Comparison of ENCODE assay signal across 16 cellular contexts in the genomic region with DNA sequence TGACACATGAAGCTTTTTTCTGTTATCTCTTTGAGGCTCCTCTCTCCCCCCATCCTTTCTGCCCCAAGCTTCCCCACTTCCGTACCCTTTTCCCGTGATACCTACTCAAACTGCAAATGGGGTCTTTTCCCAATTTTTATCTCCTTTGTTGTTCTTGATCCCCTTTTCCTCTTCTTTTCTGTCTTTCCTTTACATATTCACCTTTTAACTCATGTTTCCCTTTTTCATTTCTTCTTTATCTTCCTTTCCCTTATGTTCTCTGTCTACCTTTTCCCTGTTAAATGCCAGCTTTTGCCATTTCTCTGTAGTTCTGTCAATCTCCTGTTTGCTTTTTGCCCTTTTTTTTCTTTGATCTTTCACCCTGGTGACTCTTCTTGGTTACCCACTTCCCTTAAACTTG. TPM values are rescaled to one million over a fixed set of nuclear protein-coding genes. Genes with fewer than 3 reads are reported as not detected.
A peak's percentile ranks its signal among the peaks of the same experiment; 100 is the strongest.
DNase-seq lines count a peak whose midpoint lies in the region; ATAC-seq, FAIRE-seq and TF ChIP-seq lines count a peak whose summit lies in the region.
"Had no signal": no experiment of that assay in that cellular context is flagged by ENCODE, and none has a peak within 500 bp of the region (broad histone marks: within the 10 kb centered on the region; RNA-seq: fewer than 3 reads in every experiment).

No MANE protein-coding gene starts in this region.

- TF ChIP-seq POLR2A in gastrocnemius medialis (IDR thresholded peaks at IDR 0.05) = no peak

- H3K9me2 ChIP-seq in GM23338 (ENCODE audit: insufficient read depth) = no peaks in the 10 kb centered on the region

- peak overlapping the region; percentile 99 for H3K4me2 ChIP-seq in GM23338

- H3K27me3 ChIP-seq in GM23338 (ENCODE audit: insufficient read depth) (peaks cover 90% of the 10 kb centered on the region), iPS-20b (ENCODE audit: insufficient read depth, low read length) (peaks cover 98% of the 10 kb centered on the region), gastrocnemius medialis (no peaks in the 10 kb centered on the region)

- H3K4me3 ChIP-seq in GM23338 = peak overlapping the region; percentile 90
- peak overlapping the region; percentile 84 for H3K4me3 ChIP-seq in iPS-20b (ENCODE audit: low read length)
- no peak overlapping the region for H3K4me3 ChIP-seq in gastrocnemius medialis

- no peak overlapping the region for H3K27ac Mint-ChIP-seq in GM23338
- H3K27ac Mint-ChIP-seq: activated CD4-positive, alpha-beta memory T cell treated with anti-CD3 and anti-CD28 coated beads, Interleukin-2, amount 10 ng/mL, durations not matched to agents 7 days and 5 days; activated naive CD4-positive, alpha-beta T cell treated with anti-CD3 and anti-CD28 coated beads for 36 hours had no signal

- TF ChIP-seq CTCF in GM23338 (conservative IDR thresholded peaks at IDR 0.05; ENCODE audit: low read depth in 2 of 2) (no peak), VCaP (conservative IDR thresholded peaks at IDR 0.05) (no peak), gastrocnemius medialis (IDR thresholded peaks at IDR 0.05 in 4 of 5, conservative IDR thresholded peaks at IDR 0.05 in 1 of 5) (no peak)

- no peaks in the 10 kb centered on the region for H3K36me3 Mint-ChIP-seq in GM23338 (ENCODE audit: low read depth)

- H3K9me3 ChIP-seq in iPS-20b (ENCODE audit: insufficient read depth, low read depth, low read length) = no peaks in the 10 kb centered on the region
- no peaks in the 10 kb centered on the region for H3K9me3 ChIP-seq in gastrocnemius medialis
- H3K9me3 ChIP-seq: esophagus squamous epithelium had no signal

- peaks cover 13% of the 10 kb centered on the region; the same call in 1 of the 2 replicates for H3F3A ChIP-seq in GM23338 (replicated peaks; ENCODE audit: low read depth)

- 0 out of 2 replicates have a peak, but pooled peaks cover 4% of the 10 kb centered on the region for H4K20me1 ChIP-seq in GM23338 (replicated peaks; ENCODE audit: insufficient read depth)

- H3K27ac ChIP-seq in GM23338 (ENCODE audit: low read depth) = no peak overlapping the region
- peak overlapping the region; percentile 95; the same call in 1 of the 2 replicates for H3K27ac ChIP-seq in VCaP
- no peak overlapping the region for H3K27ac ChIP-seq in iPS-20b (ENCODE audit: low read length)
- peak overlapping the region in 3 of 4 donors; percentile 97 to 100 (median 97) for H3K27ac ChIP-seq in gastrocnemius medialis

- no peaks in the 10 kb centered on the region for H3K79me2 ChIP-seq in GM23338 (replicated peaks; ENCODE audit: insufficient read depth)

- H3K36me3 ChIP-seq in GM23338 (ENCODE audit: insufficient read depth) (no peaks in the 10 kb centered on the region), iPS-20b (ENCODE audit: insufficient read depth, low read depth, low read length) (no peaks in the 10 kb centered on the region), gastrocnemius medialis (no peaks in the 10 kb centered on the region)
- H3K36me3 ChIP-seq: esophagus squamous epithelium had no signal

- H3K9me3 Mint-ChIP-seq in GM23338 = peaks cover 2% of the 10 kb centered on the region; the same call in 1 of the 3 replicates
- H3K9me3 Mint-ChIP-seq: activated CD4-positive, alpha-beta memory T cell treated with anti-CD3 and anti-CD28 coated beads, Interleukin-2, amount 10 ng/mL, durations not matched to agents 7 days and 5 days; activated naive CD4-positive, alpha-beta T cell treated with anti-CD3 and anti-CD28 coated beads for 36 hours had no signal

- H3K9ac ChIP-seq in iPS-20b (ENCODE audit: low read depth, low read length) = no peak overlapping the region

- peaks cover 65% of the 10 kb centered on the region for H3K27me3 Mint-ChIP-seq in GM23338 (ENCODE audit: insufficient read depth, low read depth, poor library complexity)

- no peak for FAIRE-seq in GM19239 (lab: Jason Lieb, UNC)
- FAIRE-seq: colon had no signal

- H2AFZ ChIP-seq in GM23338 = no peak overlapping the region

- no peak for ATAC-seq in GM23338
- no peak for ATAC-seq in gastrocnemius medialis

- intact Hi-C loops in gastrocnemius medialis (cut with DNase I; ENCODE audit: low total_unique reads) = loop anchor here (2.0 to 5.0 kb wide), 3 partner anchors 59 to 170 kb away; no protein-coding TSS in a partner anchor

- H3K4me1 ChIP-seq in GM23338 (ENCODE audit: insufficient read depth) = peaks cover 25% of the 10 kb centered on the region
- H3K4me1 ChIP-seq in iPS-20b (ENCODE audit: insufficient read depth, low read length) = peaks cover 21% of the 10 kb centered on the region
- peaks cover 11 to 12% of the 10 kb centered on the region in 2 donors for H3K4me1 ChIP-seq in gastrocnemius medialis

- H3K4me3 Mint-ChIP-seq in GM23338 = peak overlapping the region; percentile 86
- H3K4me3 Mint-ChIP-seq: activated CD4-positive, alpha-beta memory T cell treated with anti-CD3 and anti-CD28 coated beads, Interleukin-2, amount 10 ng/mL, durations not matched to agents 7 days and 5 days had no signal

- in situ Hi-C loops in gastrocnemius medialis (cut with MboI; ENCODE audit: low sequenced_read_pairs in 4 of 4) = no loop called here

- DNase-seq in GM23338 (ENCODE audit: low spot score) (no peak), gastrocnemius medialis (no peak), GM19239 (ENCODE audit: insufficient read length, low spot score) (no peak), NCI-H1694 (lab: John Stamatoyannopoulos, UW) (no peak), NOMO-1 (lab: John Stamatoyannopoulos, UW; ENCODE audit: unreplicated experiment in 2 of 2) (no peak)
- DNase-seq: activated CD4-positive, alpha-beta memory T cell treated with anti-CD3 and anti-CD28 coated beads, Interleukin-2, amount 10 ng/mL, durations not matched to agents 7 days and 5 days; activated naive CD4-positive, alpha-beta T cell treated with anti-CD3 and anti-CD28 coated beads for 36 hours; esophagus squamous epithelium; NCI-H1048; NCI-H2227 treated with DMSO at 0.1 percent for 48 hours; substantia nigra had no signal

- H3K4me1 Mint-ChIP-seq in GM23338 = peaks cover 37% of the 10 kb centered on the region

TF ChIP-seq in GM23338, 12 proteins besides CTCF, POLR2A, EP300 and RAD21 (continues in another document):
- TF ChIP-seq EZH2 (IDR thresholded peaks at IDR 0.05; ENCODE audit: low read depth, unreplicated experiment) (no peak), ZNF114 (CRISPR knock-in tag; IDR thresholded peaks at IDR 0.05) (no peak), POLR2AphosphoS5 (IDR thresholded peaks at IDR 0.05; ENCODE audit: low read depth) (no peak), JUNB (IDR thresholded peaks at IDR 0.05; ENCODE audit: unreplicated experiment) (no peak), EZH2phosphoT487 (IDR thresholded peaks at IDR 0.05; ENCODE audit: unreplicated experiment) (no peak)
- TF ChIP-seq, protein P1, sequence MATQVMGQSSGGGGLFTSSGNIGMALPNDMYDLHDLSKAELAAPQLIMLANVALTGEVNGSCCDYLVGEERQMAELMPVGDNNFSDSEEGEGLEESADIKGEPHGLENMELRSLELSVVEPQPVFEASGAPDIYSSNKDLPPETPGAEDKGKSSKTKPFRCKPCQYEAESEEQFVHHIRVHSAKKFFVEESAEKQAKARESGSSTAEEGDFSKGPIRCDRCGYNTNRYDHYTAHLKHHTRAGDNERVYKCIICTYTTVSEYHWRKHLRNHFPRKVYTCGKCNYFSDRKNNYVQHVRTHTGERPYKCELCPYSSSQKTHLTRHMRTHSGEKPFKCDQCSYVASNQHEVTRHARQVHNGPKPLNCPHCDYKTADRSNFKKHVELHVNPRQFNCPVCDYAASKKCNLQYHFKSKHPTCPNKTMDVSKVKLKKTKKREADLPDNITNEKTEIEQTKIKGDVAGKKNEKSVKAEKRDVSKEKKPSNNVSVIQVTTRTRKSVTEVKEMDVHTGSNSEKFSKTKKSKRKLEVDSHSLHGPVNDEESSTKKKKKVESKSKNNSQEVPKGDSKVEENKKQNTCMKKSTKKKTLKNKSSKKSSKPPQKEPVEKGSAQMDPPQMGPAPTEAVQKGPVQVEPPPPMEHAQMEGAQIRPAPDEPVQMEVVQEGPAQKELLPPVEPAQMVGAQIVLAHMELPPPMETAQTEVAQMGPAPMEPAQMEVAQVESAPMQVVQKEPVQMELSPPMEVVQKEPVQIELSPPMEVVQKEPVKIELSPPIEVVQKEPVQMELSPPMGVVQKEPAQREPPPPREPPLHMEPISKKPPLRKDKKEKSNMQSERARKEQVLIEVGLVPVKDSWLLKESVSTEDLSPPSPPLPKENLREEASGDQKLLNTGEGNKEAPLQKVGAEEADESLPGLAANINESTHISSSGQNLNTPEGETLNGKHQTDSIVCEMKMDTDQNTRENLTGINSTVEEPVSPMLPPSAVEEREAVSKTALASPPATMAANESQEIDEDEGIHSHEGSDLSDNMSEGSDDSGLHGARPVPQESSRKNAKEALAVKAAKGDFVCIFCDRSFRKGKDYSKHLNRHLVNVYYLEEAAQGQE (IDR thresholded peaks at IDR 0.05; ENCODE audit: unreplicated experiment) = no peak
- TF ChIP-seq, protein P2, sequence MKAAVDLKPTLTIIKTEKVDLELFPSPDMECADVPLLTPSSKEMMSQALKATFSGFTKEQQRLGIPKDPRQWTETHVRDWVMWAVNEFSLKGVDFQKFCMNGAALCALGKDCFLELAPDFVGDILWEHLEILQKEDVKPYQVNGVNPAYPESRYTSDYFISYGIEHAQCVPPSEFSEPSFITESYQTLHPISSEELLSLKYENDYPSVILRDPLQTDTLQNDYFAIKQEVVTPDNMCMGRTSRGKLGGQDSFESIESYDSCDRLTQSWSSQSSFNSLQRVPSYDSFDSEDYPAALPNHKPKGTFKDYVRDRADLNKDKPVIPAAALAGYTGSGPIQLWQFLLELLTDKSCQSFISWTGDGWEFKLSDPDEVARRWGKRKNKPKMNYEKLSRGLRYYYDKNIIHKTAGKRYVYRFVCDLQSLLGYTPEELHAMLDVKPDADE (IDR thresholded peaks at IDR 0.05) = no peak

RNA-seq across cellular contexts. Expression of a gene that starts 2.6 kb away (rescaled TPM):
- total RNA-seq in GM23338 (2014; rRNA removed; shearing (Covaris generic)) = 1.6 and 3.7 TPM in 2 replicates
- polyA plus RNA-seq in GM23338 (2016; fragmentation: Nextera tagmentation; extraction: Ambion mirVana) = 2.9 and 3.3 TPM in 2 replicates
- 10 to 100 TPM in 2 of 4 donors, 1 to 10 TPM in 2; 6.4 to 12.1 (median 9.5) TPM for total RNA-seq in gastrocnemius medialis
- total RNA-seq: activated CD4-positive, alpha-beta memory T cell treated with anti-CD3 and anti-CD28 coated beads, Interleukin-2, amount 10 ng/mL, durations not matched to agents 7 days and 5 days; activated naive CD4-positive, alpha-beta T cell treated with anti-CD3 and anti-CD28 coated beads for 36 hours; OCI-LY7; T-helper 2 cell treated with Interferon-gamma antibody and Interleukin-4, amounts not matched to agents 100 ng/mL and 5 ng/mL, for 36 hours had no signal

Comparison
In these comparisons a context has a peak if more than half of its experiments do, and no peak if none do; other contexts are left out.
1. H3K27ac ChIP-seq: peak in VCaP (single experiment) and gastrocnemius medialis (3 of 4); none in GM23338 (single experiment) and iPS-20b (single experiment).
2. H3K4me3 ChIP-seq: peak in GM23338 (single experiment) and iPS-20b (single experiment); none in gastrocnemius medialis (0 of 4).